In genomic region chr19:7919681-7920519, GRCh38 we compare ENCODE assay signal across 1 cellular context.
TF ChIP-seq lines count a peak whose summit lies in the region.

TSS of gene SNAPC2 (plus strand) at chr19:7920338. CDS start at chr19:7920367, 29 bp downstream.

TF ChIP-seq in H1, 55 proteins besides CTCF, POLR2A, EP300 and RAD21:
- TF ChIP-seq TAF1 (IDR thresholded peaks at IDR 0.05; ENCODE audit: low read depth, low read length) (peak; percentile 41; the same call in 1 of the 2 replicates), SP2 (IDR thresholded peaks at IDR 0.05; ENCODE audit: low read length) (no peak), BCL11A (IDR thresholded peaks at IDR 0.05; ENCODE audit: low read depth in 2 of 2, low read length in 2 of 2) (no peak), EGR1 (IDR thresholded peaks at IDR 0.05; ENCODE audit: borderline replicate concordance, low read depth, low read length) (peak; percentile 42; the same call in 1 of the 2 replicates), MAX (IDR thresholded peaks at IDR 0.05) (peak; percentile 40), KDM4A (IDR thresholded peaks at IDR 0.05; ENCODE audit: low read depth, low read length, severe bottlenecking) (peak; percentile 74), BACH1 (IDR thresholded peaks at IDR 0.05; ENCODE audit: low read length) (peak; percentile 77), SIX5 (IDR thresholded peaks at IDR 0.05; ENCODE audit: low read depth, low read length) (no peak), PHF8 (conservative IDR thresholded peaks at IDR 0.05; ENCODE audit: low read depth, low read length) (peak; percentile 68), BRCA1 (IDR thresholded peaks at IDR 0.05; ENCODE audit: low read depth, low read length) (peak; percentile 40; the same call in 1 of the 2 replicates), CREB1 (IDR thresholded peaks at IDR 0.05) (peak; percentile 60; the same call in 1 of the 2 replicates), SP1 (IDR thresholded peaks at IDR 0.05; ENCODE audit: low read depth, low read length) (peak; percentile 70; the same call in 1 of the 2 replicates), E2F6 (IDR thresholded peaks at IDR 0.05) (0 out of 2 replicates have a peak, but pooled peaks have one; percentile 21), KDM1A (IDR thresholded peaks at IDR 0.05; ENCODE audit: borderline replicate concordance, low read length) (no peak), CHD2 (IDR thresholded peaks at IDR 0.05; ENCODE audit: low read length) (peak; percentile 87), SIN3A (conservative IDR thresholded peaks at IDR 0.05 in 1 of 2, IDR thresholded peaks at IDR 0.05 in 1 of 2; ENCODE audit: low read depth in 1 of 2, low read length in 2 of 2) (peak in 1 of 2 experiments; percentile 71; a peak in 1 of 4 replicates), SP4 (IDR thresholded peaks at IDR 0.05; ENCODE audit: low read length) (peak; percentile 86)
